1 cellular context compared by ENCODE assay signal in the genomic region with DNA sequence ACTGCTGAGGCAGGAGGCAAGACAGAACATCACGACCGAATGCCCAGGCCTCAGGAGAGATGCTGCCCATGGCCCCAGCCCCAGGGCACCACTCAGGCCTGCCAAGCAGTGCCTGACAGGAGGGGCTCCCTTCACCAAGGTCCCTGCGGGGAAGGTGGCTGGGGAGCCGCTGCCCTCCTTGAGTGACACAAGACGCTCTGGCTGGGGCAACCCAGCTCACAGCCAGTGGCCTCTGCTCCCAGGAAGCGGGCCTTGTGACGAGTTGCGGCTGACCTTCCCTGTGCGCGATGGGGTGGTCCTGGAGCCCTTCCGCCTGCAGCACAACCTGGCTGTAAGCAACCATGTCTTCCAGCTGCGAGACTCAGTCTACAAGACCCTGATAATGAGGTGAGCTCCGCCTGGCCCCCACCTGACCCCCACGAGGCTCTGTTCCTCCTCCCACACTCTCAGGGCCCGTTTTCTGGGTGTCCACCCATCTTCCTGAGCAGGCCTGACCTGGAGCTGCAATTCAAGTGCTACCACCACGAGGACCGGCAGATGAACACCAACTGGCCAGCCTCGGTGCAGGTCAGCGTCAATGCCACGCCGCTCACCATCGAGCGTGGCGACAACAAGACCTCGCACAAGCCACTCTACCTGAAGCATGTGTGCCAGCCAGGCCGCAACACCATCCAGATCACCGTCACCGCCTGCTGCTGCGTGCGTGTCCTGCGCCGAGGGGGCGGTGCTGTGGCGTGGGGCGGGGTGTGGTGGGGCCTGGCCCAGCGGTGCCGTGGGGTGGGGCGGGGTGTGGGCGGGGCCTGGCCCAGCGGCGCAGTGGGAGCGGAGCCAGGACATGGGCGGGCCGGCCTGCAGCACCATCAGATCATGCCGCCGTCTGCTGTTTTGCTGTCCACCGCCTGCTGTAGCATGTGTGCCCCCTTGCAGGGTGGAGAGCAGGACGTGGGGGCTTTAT.
TF ChIP-seq lines count a peak whose summit lies in the region.

No MANE protein-coding gene starts in this region.

TF ChIP-seq in WTC11, 78 proteins besides CTCF, POLR2A, EP300 and RAD21 (continued from another document):
- TF ChIP-seq, protein P1, sequence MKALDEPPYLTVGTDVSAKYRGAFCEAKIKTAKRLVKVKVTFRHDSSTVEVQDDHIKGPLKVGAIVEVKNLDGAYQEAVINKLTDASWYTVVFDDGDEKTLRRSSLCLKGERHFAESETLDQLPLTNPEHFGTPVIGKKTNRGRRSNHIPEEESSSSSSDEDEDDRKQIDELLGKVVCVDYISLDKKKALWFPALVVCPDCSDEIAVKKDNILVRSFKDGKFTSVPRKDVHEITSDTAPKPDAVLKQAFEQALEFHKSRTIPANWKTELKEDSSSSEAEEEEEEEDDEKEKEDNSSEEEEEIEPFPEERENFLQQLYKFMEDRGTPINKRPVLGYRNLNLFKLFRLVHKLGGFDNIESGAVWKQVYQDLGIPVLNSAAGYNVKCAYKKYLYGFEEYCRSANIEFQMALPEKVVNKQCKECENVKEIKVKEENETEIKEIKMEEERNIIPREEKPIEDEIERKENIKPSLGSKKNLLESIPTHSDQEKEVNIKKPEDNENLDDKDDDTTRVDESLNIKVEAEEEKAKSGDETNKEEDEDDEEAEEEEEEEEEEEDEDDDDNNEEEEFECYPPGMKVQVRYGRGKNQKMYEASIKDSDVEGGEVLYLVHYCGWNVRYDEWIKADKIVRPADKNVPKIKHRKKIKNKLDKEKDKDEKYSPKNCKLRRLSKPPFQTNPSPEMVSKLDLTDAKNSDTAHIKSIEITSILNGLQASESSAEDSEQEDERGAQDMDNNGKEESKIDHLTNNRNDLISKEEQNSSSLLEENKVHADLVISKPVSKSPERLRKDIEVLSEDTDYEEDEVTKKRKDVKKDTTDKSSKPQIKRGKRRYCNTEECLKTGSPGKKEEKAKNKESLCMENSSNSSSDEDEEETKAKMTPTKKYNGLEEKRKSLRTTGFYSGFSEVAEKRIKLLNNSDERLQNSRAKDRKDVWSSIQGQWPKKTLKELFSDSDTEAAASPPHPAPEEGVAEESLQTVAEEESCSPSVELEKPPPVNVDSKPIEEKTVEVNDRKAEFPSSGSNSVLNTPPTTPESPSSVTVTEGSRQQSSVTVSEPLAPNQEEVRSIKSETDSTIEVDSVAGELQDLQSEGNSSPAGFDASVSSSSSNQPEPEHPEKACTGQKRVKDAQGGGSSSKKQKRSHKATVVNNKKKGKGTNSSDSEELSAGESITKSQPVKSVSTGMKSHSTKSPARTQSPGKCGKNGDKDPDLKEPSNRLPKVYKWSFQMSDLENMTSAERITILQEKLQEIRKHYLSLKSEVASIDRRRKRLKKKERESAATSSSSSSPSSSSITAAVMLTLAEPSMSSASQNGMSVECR (CRISPR knock-in tag; IDR thresholded peaks at IDR 0.05; ENCODE audit: borderline replicate concordance): no peak
- TF ChIP-seq NFATC4 (CRISPR knock-in tag; IDR thresholded peaks at IDR 0.05) (no peak), ZBTB21 (CRISPR knock-in tag; IDR thresholded peaks at IDR 0.05; ENCODE audit: borderline replicate concordance) (no peak), PRRX2 (CRISPR knock-in tag; IDR thresholded peaks at IDR 0.05) (no peak), ZNF425 (CRISPR knock-in tag; conservative IDR thresholded peaks at IDR 0.05) (no peak), FOXJ3 (CRISPR knock-in tag; IDR thresholded peaks at IDR 0.05; ENCODE audit: borderline replicate concordance) (no peak), TP53 (CRISPR knock-in tag; IDR thresholded peaks at IDR 0.05) (no peak), HMGXB4 (CRISPR knock-in tag; IDR thresholded peaks at IDR 0.05) (no peak), SMAD3 (CRISPR knock-in tag; IDR thresholded peaks at IDR 0.05; ENCODE audit: borderline replicate concordance) (no peak), GRHL2 (CRISPR knock-in tag; IDR thresholded peaks at IDR 0.05; ENCODE audit: insufficient replicate concordance, severe bottlenecking) (no peak), JAZF1 (CRISPR knock-in tag; IDR thresholded peaks at IDR 0.05) (no peak), NR2C2 (CRISPR knock-in tag; IDR thresholded peaks at IDR 0.05) (no peak), ZNF512 (CRISPR knock-in tag; IDR thresholded peaks at IDR 0.05; ENCODE audit: borderline replicate concordance) (no peak)
- TF ChIP-seq, protein P2, sequence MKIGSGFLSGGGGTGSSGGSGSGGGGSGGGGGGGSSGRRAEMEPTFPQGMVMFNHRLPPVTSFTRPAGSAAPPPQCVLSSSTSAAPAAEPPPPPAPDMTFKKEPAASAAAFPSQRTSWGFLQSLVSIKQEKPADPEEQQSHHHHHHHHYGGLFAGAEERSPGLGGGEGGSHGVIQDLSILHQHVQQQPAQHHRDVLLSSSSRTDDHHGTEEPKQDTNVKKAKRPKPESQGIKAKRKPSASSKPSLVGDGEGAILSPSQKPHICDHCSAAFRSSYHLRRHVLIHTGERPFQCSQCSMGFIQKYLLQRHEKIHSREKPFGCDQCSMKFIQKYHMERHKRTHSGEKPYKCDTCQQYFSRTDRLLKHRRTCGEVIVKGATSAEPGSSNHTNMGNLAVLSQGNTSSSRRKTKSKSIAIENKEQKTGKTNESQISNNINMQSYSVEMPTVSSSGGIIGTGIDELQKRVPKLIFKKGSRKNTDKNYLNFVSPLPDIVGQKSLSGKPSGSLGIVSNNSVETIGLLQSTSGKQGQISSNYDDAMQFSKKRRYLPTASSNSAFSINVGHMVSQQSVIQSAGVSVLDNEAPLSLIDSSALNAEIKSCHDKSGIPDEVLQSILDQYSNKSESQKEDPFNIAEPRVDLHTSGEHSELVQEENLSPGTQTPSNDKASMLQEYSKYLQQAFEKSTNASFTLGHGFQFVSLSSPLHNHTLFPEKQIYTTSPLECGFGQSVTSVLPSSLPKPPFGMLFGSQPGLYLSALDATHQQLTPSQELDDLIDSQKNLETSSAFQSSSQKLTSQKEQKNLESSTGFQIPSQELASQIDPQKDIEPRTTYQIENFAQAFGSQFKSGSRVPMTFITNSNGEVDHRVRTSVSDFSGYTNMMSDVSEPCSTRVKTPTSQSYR (CRISPR knock-in tag; IDR thresholded peaks at IDR 0.05): no peak
- TF ChIP-seq, protein P3, sequence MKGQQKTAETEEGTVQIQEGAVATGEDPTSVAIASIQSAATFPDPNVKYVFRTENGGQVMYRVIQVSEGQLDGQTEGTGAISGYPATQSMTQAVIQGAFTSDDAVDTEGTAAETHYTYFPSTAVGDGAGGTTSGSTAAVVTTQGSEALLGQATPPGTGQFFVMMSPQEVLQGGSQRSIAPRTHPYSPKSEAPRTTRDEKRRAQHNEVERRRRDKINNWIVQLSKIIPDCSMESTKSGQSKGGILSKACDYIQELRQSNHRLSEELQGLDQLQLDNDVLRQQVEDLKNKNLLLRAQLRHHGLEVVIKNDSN (CRISPR knock-in tag; IDR thresholded peaks at IDR 0.05): no peak
TF ChIP-seq in WTC11: peak in this region for 0.
